26 cellular contexts compared by ENCODE assay signal in genomic region chr10:100085596-100085995, GRCh38. TPM values are rescaled to one million over a fixed set of nuclear protein-coding genes. Genes with fewer than 3 reads are reported as not detected.
"Had no signal": no experiment of that assay in that cellular context is flagged by ENCODE, and none has a peak within 500 bp of the region (broad histone marks: within the 10 kb centered on the region; RNA-seq: fewer than 3 reads in every experiment).

No MANE protein-coding gene starts in this region.

- H3K27me3 ChIP-seq: MG63, SJCRH30 had no signal

- H3K4me3 ChIP-seq: MG63, SJCRH30 had no signal

- DNase-seq: IMR-90, Karpas-422, KG1, MG63, NCI-H1092 treated with DMSO at 0.1 percent for 48 hours, NCI-H1436, NCI-H187, NCI-H2029, NCI-H2081 treated with DMSO at 0.1 percent for 48 hours, NCI-H2171, NCI-H226, NCI-H446, NCI-H510A, NCI-H524 treated with DMSO at 0.1 percent for 48 hours, NCI-H69, NCI-H774, SHP77 treated with DMSO at 0.1 percent for 48 hours, SJCRH30, T-helper 2 cell had no signal

- H3K9me3 ChIP-seq: MG63, SJCRH30 had no signal

- ATAC-seq: Panc1, Right ventricle myocardium inferior, SK-N-SH treated with all-trans-retinoic acid at 6 μM for 48 hours had no signal

- FAIRE-seq: HTR-8/SVneo had no signal

- H3K4me1 ChIP-seq: SJCRH30 had no signal

- H3K36me3 ChIP-seq: MG63, SJCRH30 had no signal

- H3K27ac ChIP-seq: HL-60, RWPE1, SJCRH30 had no signal

RNA-seq across cellular contexts. Expression of gene CPN1, which starts 3.9 kb away (rescaled TPM):
- total RNA-seq: IMR-90; Right ventricle myocardium inferior; SJCRH30; T-helper 1 cell treated with Interleukin-12 subunit alpha and Interleukin-12 subunit beta and Interleukin-4 antibody, amounts not matched to agents 30 ng/mL and 1 ng/mL, for 36 hours had no signal
- polyA plus RNA-seq: IMR-90 had no signal
